In genomic region chr14:21072781-21073339, GRCh38 we compare ENCODE assay signal across 2 cellular contexts.
TF ChIP-seq lines count a peak whose summit lies in the region.

No MANE protein-coding gene starts in this region.

TF ChIP-seq in SK-N-SH, 30 proteins besides CTCF, POLR2A, EP300 and RAD21 (continued from another document):
- no peak for TF ChIP-seq PBX3 (IDR thresholded peaks at IDR 0.05)
- no peak for TF ChIP-seq USF1 (IDR thresholded peaks at IDR 0.05; ENCODE audit: borderline replicate concordance, low read depth)
- no peak for TF ChIP-seq ELF1 (IDR thresholded peaks at IDR 0.05)
- no peak for TF ChIP-seq TEAD4 (IDR thresholded peaks at IDR 0.05; ENCODE audit: borderline replicate concordance, insufficient read depth)
- TF ChIP-seq MXI1 (IDR thresholded peaks at IDR 0.05; ENCODE audit: low read depth, low read length): no peak
- no peak for TF ChIP-seq CHD2 (IDR thresholded peaks at IDR 0.05; ENCODE audit: low read length, partially characterized antibody)
- no peak for TF ChIP-seq GABPA (IDR thresholded peaks at IDR 0.05; ENCODE audit: low read depth)

TF ChIP-seq in SK-N-SH treated with all-trans-retinoic acid at 6 μM for 48 hours, 23 proteins besides CTCF, POLR2A, EP300 and RAD21 (continued from another document):
- TF ChIP-seq CSRNP3 (CRISPR knock-in tag; IDR thresholded peaks at IDR 0.05): no peak
- no peak for TF ChIP-seq BACH2 (CRISPR knock-in tag; IDR thresholded peaks at IDR 0.05; ENCODE audit: borderline replicate concordance)
- TF ChIP-seq ZNF70 (CRISPR knock-in tag; IDR thresholded peaks at IDR 0.05): no peak
TF ChIP-seq in SK-N-SH treated with all-trans-retinoic acid at 6 μM for 48 hours: peak in this region for 0.
